ENCODE assay signal across 20 cellular contexts in genomic region chr13:67204731-67205130, GRCh38. TPM values are rescaled to one million over a fixed set of nuclear protein-coding genes. Genes with fewer than 3 reads are reported as not detected.
A peak's percentile ranks its signal among the peaks of the same experiment; 100 is the strongest.
DNase-seq lines count a peak whose midpoint lies in the region; TF ChIP-seq lines count a peak whose summit lies in the region.
"Had no signal": no experiment of that assay in that cellular context is flagged by ENCODE, and none has a peak within 500 bp of the region (broad histone marks: within the 10 kb centered on the region; RNA-seq: fewer than 3 reads in every experiment).

No MANE protein-coding gene starts in this region.

- TF ChIP-seq CTCF in glutamatergic neuron (IDR thresholded peaks at IDR 0.05; ENCODE audit: partially characterized antibody, unreplicated experiment) = no peak

- H3K36me3 Mint-ChIP-seq in glutamatergic neuron (ENCODE audit: unreplicated experiment) = no peaks in the 10 kb centered on the region
- H3K36me3 Mint-ChIP-seq: immature natural killer cell had no signal

- H3K9me3 Mint-ChIP-seq in glutamatergic neuron (ENCODE audit: unreplicated experiment) = no peaks in the 10 kb centered on the region
- H3K9me3 Mint-ChIP-seq: dendritic cell treated with granulocyte-macrophage colony-stimulating factor and Interleukin-4, amounts not matched to agents 40 ng/mL and 50 ng/mL, for 4 days had no signal

- no peaks in the 10 kb centered on the region for H3K27me3 Mint-ChIP-seq in glutamatergic neuron (ENCODE audit: unreplicated experiment)
- H3K27me3 Mint-ChIP-seq: dendritic cell treated with granulocyte-macrophage colony-stimulating factor and Interleukin-4, amounts not matched to agents 40 ng/mL and 50 ng/mL, for 4 days; T-helper 17 cell had no signal

- DNase-seq in DMS153 (lab: John Stamatoyannopoulos, UW) (peak; percentile 44), NCI-H1092 (lab: John Stamatoyannopoulos, UW) (peak; percentile 18), NCI-H69 (lab: John Stamatoyannopoulos, UW) (peak; percentile 94), glutamatergic neuron (no peak), epidermal melanocyte (ENCODE audit: insufficient read length, low spot score) (no peak), NCI-H187 treated with DMSO at 0.1 percent for 48 hours (lab: John Stamatoyannopoulos, UW) (no peak), HUDEP-2 (lab: John Stamatoyannopoulos, UW; ENCODE audit: unreplicated experiment in 76 of 76) (no peak)
- DNase-seq: activated CD4-positive, alpha-beta T cell treated with anti-CD3 and anti-CD28 coated beads, Interleukin-2, amount 50 U/mL, for 4 hours; activated CD8-positive, alpha-beta memory T cell treated with anti-CD3 and anti-CD28 coated beads, Interleukin-2, amount 50 U/mL, for 48 hours; activated effector memory CD4-positive, alpha-beta T cell treated with Interleukin-2 at 50 U/mL for 16 hours; Caco-2; immature natural killer cell; left ventricle myocardium inferior; NCI-H187; NCI-H526; PC-3; posterior cingulate gyrus; SIG-M5; T-helper 17 cell had no signal

- H3K4me3 Mint-ChIP-seq in glutamatergic neuron (ENCODE audit: unreplicated experiment) = no peak overlapping the region
- H3K4me3 Mint-ChIP-seq: dendritic cell treated with granulocyte-macrophage colony-stimulating factor and Interleukin-4, amounts not matched to agents 40 ng/mL and 50 ng/mL, for 4 days; immature natural killer cell; T-helper 17 cell had no signal

- H3K27ac Mint-ChIP-seq in glutamatergic neuron (ENCODE audit: unreplicated experiment) = peak overlapping the region; percentile 64
- H3K27ac Mint-ChIP-seq: dendritic cell treated with granulocyte-macrophage colony-stimulating factor and Interleukin-4, amounts not matched to agents 40 ng/mL and 50 ng/mL, for 4 days; immature natural killer cell; T-helper 17 cell had no signal

- H3K4me1 Mint-ChIP-seq in glutamatergic neuron (ENCODE audit: low read depth, unreplicated experiment) = peaks cover 24% of the 10 kb centered on the region
- H3K4me1 Mint-ChIP-seq: immature natural killer cell, T-helper 17 cell had no signal

RNA-seq across cellular contexts. Expression of gene PCDH9, which starts 25.4 kb away (rescaled TPM):
- 43.3 TPM for total RNA-seq in glutamatergic neuron (ENCODE audit: unreplicated experiment)

Comparison
In these comparisons a context has a peak if more than half of its experiments do, and no peak if none do; other contexts are left out.
1. DNase-seq: peak in DMS153 (single experiment), NCI-H1092 (single experiment) and NCI-H69 (single experiment); none in glutamatergic neuron (single experiment), epidermal melanocyte (single experiment), NCI-H187 treated with DMSO at 0.1 percent for 48 hours (single experiment) and HUDEP-2 (0 of 76).